ENCODE assay signal across 8 cellular contexts in genomic region chr19:5340637-5341447, GRCh38. TPM values are rescaled to one million over a fixed set of nuclear protein-coding genes. Genes with fewer than 3 reads are reported as not detected.
A peak's percentile ranks its signal among the peaks of the same experiment; 100 is the strongest.
DNase-seq lines count a peak whose midpoint lies in the region; ATAC-seq and TF ChIP-seq lines count a peak whose summit lies in the region.

Gene PTPRS (minus strand): TSS chr19:5340812. CDS start chr19:5286140, 54,672 bp downstream.

- peak within 1 kb of the TSS; percentile 40 for H3K4me3 Mint-ChIP-seq in activated CD8-positive, alpha-beta T cell treated with anti-CD3 and anti-CD28 coated beads for 36 hours

- H3K27me3 ChIP-seq in ACC112 (ENCODE audit: insufficient read depth, low read length) (peaks cover 35% of the 10 kb centered on the region), ectodermal cell (ENCODE audit: control insufficient read depth, insufficient read depth, low read length, poor library complexity, severe bottlenecking) (peaks cover 14% of the 10 kb centered on the region), lower lobe of right lung (ENCODE audit: low read depth) (peaks cover 51% of the 10 kb centered on the region)

- H2AFZ ChIP-seq in ACC112 (ENCODE audit: low read length, unreplicated experiment) = peak within 1 kb of the TSS; percentile 65

- H3K4me1 ChIP-seq in ACC112 (ENCODE audit: control insufficient read depth, insufficient read depth, low read length, unreplicated experiment) = peaks cover 3% of the 10 kb centered on the region
- peaks cover 19% of the 10 kb centered on the region for H3K4me1 ChIP-seq in ectodermal cell (ENCODE audit: control insufficient read depth, insufficient read depth, low read length)
- peaks cover 11% of the 10 kb centered on the region for H3K4me1 ChIP-seq in lower lobe of right lung

- no peaks in the 10 kb centered on the region for H3K36me3 ChIP-seq in ACC112 (ENCODE audit: insufficient read depth, low read length)
- H3K36me3 ChIP-seq in ectodermal cell (ENCODE audit: control insufficient read depth, insufficient read depth, low read length) = no peaks in the 10 kb centered on the region
- H3K36me3 ChIP-seq in lower lobe of right lung = no peaks in the 10 kb centered on the region

- H3K27ac ChIP-seq in ACC112 (ENCODE audit: low read depth, low read length) (no peak within 1 kb of the TSS), ectodermal cell (ENCODE audit: insufficient read depth, low read depth, low read length, poor library complexity, severe bottlenecking) (peak within 1 kb of the TSS; percentile 81), lower lobe of right lung (no peak within 1 kb of the TSS)

- H3K9me3 Mint-ChIP-seq in activated CD8-positive, alpha-beta T cell treated with anti-CD3 and anti-CD28 coated beads for 36 hours = no peaks in the 10 kb centered on the region

- no peaks in the 10 kb centered on the region for H3K36me3 Mint-ChIP-seq in activated CD8-positive, alpha-beta T cell treated with anti-CD3 and anti-CD28 coated beads for 36 hours (ENCODE audit: low read depth)

- peaks cover 10% of the 10 kb centered on the region for H3K4me1 Mint-ChIP-seq in activated CD8-positive, alpha-beta T cell treated with anti-CD3 and anti-CD28 coated beads for 36 hours (ENCODE audit: low read depth)

- peak within 1 kb of the TSS; percentile 78 for H3K4me3 ChIP-seq in ACC112 (ENCODE audit: low read depth, low read length)
- peak within 1 kb of the TSS; percentile 87 for H3K4me3 ChIP-seq in ectodermal cell (ENCODE audit: insufficient read depth, low read depth, low read length)
- H3K4me3 ChIP-seq in lower lobe of right lung = peak within 1 kb of the TSS; percentile 57

- H3K9me3 ChIP-seq in ectodermal cell (ENCODE audit: control insufficient read depth, low read length) (no peaks in the 10 kb centered on the region), lower lobe of right lung (no peaks in the 10 kb centered on the region)

- peaks cover 35% of the 10 kb centered on the region for H3K27me3 Mint-ChIP-seq in activated CD8-positive, alpha-beta T cell treated with anti-CD3 and anti-CD28 coated beads for 36 hours

- POLR2A ChIA-PET in activated CD8-positive, alpha-beta T cell treated with anti-CD3 and anti-CD28 coated beads for 36 hours (lab: Charles Lee) = interaction anchor here (2.1 kb wide), 1 partner anchor 13 kb away, joined by 7 read pairs; no protein-coding TSS in a partner anchor

- peak; percentile 94 for DNase-seq in NCI-H345 (lab: John Stamatoyannopoulos, UW)
- peak; percentile 79 for DNase-seq in activated CD8-positive, alpha-beta T cell treated with anti-CD3 and anti-CD28 coated beads for 36 hours
- peak; percentile 69 for DNase-seq in lower lobe of right lung
- DNase-seq in stimulated activated CD4-positive, alpha-beta T cell treated with anti-CD3 and anti-CD28 coated beads, Interleukin-4, amount 100 ng/mL, for 4 hours = peak; percentile 49 to 66

- TF ChIP-seq CTCF in activated CD8-positive, alpha-beta T cell treated with anti-CD3 and anti-CD28 coated beads for 36 hours (IDR thresholded peaks at IDR 0.05) = no peak
- no peak for TF ChIP-seq CTCF in lower lobe of right lung (IDR thresholded peaks at IDR 0.05)

- ATAC-seq in GM21825 (IDR thresholded peaks at IDR 0.05; ENCODE audit: unreplicated experiment) = peak; percentile 50
- ATAC-seq in activated CD8-positive, alpha-beta T cell treated with anti-CD3 and anti-CD28 coated beads for 36 hours = peak; percentile 84
- peak; percentile 80 to 81 for ATAC-seq in lower lobe of right lung
- ATAC-seq in HG02763 (IDR thresholded peaks at IDR 0.05; ENCODE audit: unreplicated experiment) = no peak

- WGBS in ectodermal cell, 2 experiments = 7% methylated on average over 81 of the region's 81 CpGs

- CTCF ChIA-PET in activated CD8-positive, alpha-beta T cell treated with anti-CD3 and anti-CD28 coated beads for 36 hours (lab: Charles Lee) = no interaction called here

- no peaks in the 10 kb centered on the region for H3K79me2 ChIP-seq in ACC112 (ENCODE audit: control insufficient read depth, insufficient read depth, low read length, unreplicated experiment)

- intact Hi-C loops in activated CD8-positive, alpha-beta T cell treated with anti-CD3 and anti-CD28 coated beads for 36 hours (cut with micrococcal nuclease) = no loop called here
- intact Hi-C loops in lower lobe of right lung (cut with DNase I) = no loop called here

- no peak within 1 kb of the TSS for H3K27ac Mint-ChIP-seq in activated CD8-positive, alpha-beta T cell treated with anti-CD3 and anti-CD28 coated beads for 36 hours

RNA-seq across cellular contexts. Expression of gene PTPRS, which starts in this region (rescaled TPM):
- 1 to 10 TPM; 2.6 to 2.8 TPM for total RNA-seq in activated CD8-positive, alpha-beta T cell treated with anti-CD3 and anti-CD28 coated beads for 36 hours
- polyA plus RNA-seq in ectodermal cell (2013, experiment 1 of 4) = 246 TPM
- 277 TPM for polyA plus RNA-seq in ectodermal cell (2013, experiment 2 of 4)
- polyA plus RNA-seq in ectodermal cell (2013, experiment 3 of 4) = 179 TPM
- 204 TPM for polyA plus RNA-seq in ectodermal cell (2013, experiment 4 of 4)
- total RNA-seq in lower lobe of right lung = 107 TPM

Comparison
In these comparisons a context has a peak if more than half of its experiments do, and no peak if none do; other contexts are left out.
1. RNA of gene PTPRS (total RNA-seq): 107 TPM in lower lobe of right lung (single experiment); 2.6 to 2.8 TPM in activated CD8-positive, alpha-beta T cell treated with anti-CD3 and anti-CD28 coated beads for 36 hours; every median in the first group is over 10 times any median in the second.
2. Peak in every context shown above with its lines, with median percentiles within 50 percentile points of each other: H3K4me3 ChIP-seq and DNase-seq.